ENCODE assay signal across 14 cellular contexts in the genomic region with DNA sequence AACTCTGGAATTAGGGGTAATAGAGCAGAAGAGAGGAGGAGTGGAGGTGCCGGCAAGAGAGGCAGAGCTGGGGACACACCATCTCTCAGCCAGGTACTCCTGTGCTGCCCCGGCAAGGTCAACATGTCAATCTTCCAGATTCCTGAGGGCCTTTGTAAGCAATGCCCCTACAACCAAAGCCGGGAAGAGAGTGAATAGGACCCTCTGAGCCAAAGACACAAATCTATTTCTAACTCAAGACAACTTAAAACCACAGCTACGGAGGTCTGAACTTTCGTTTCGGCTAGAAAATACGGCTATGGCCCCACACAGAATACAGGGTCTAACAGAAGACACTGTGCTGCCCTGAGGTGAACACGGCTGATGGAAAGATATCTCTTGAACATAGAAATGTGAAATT.
DNase-seq lines count a peak whose midpoint lies in the region; ATAC-seq and TF ChIP-seq lines count a peak whose summit lies in the region.
"Had no signal": no experiment of that assay in that cellular context is flagged by ENCODE, and none has a peak within 500 bp of the region (broad histone marks: within the 10 kb centered on the region; RNA-seq: fewer than 3 reads in every experiment).

No MANE protein-coding gene starts in this region.

- H3K9me3 Mint-ChIP-seq in CD4-positive, CD25-positive, alpha-beta regulatory T cell = peaks cover 0 to 1% (median 0%) of the 10 kb centered on the region in 7 donors
- H3K9me3 Mint-ChIP-seq in brain = peaks cover 0 to 2% (median 0%) of the 10 kb centered on the region in 5 experiments
- no peaks in the 10 kb centered on the region for H3K9me3 Mint-ChIP-seq in nephron progenitor cell
- no peaks in the 10 kb centered on the region for H3K9me3 Mint-ChIP-seq in CD14-positive monocyte
- H3K9me3 Mint-ChIP-seq: HFFc6 had no signal

- no peaks in the 10 kb centered on the region for H3K9me3 ChIP-seq in CD4-positive, CD25-positive, alpha-beta regulatory T cell (ENCODE audit: control insufficient read depth in 2 of 2, low read length in 2 of 2)
- H3K9me3 ChIP-seq in Loucy (ENCODE audit: insufficient read depth, low read depth, low read length) = no peaks in the 10 kb centered on the region
- H3K9me3 ChIP-seq: lower lobe of right lung had no signal

- H3K27ac ChIP-seq in CD4-positive, CD25-positive, alpha-beta regulatory T cell (ENCODE audit: insufficient read depth, low read length, poor library complexity, severe bottlenecking) = peak overlapping the region; percentile 75
- H3K27ac ChIP-seq: C4-2B, lower lobe of right lung had no signal

- H3K4me1 Mint-ChIP-seq in CD4-positive, CD25-positive, alpha-beta regulatory T cell = peaks cover 31 to 94% (median 81%) of the 10 kb centered on the region in 4 donors
- H3K4me1 Mint-ChIP-seq in brain (peaks cover 75% of the 10 kb centered on the region), nephron progenitor cell (peaks cover 85% of the 10 kb centered on the region), CD14-positive monocyte (peaks cover 57% of the 10 kb centered on the region)

- H3K4me1 ChIP-seq in CD4-positive, CD25-positive, alpha-beta regulatory T cell (ENCODE audit: control insufficient read depth, insufficient read depth, low read length, poor library complexity, severe bottlenecking) = peaks cover 88% of the 10 kb centered on the region
- peaks cover 85% of the 10 kb centered on the region for H3K4me1 ChIP-seq in Loucy (ENCODE audit: insufficient read depth, low read length, poor library complexity, severe bottlenecking)

- DNase-seq in CD4-positive, CD25-positive, alpha-beta regulatory T cell = peak in 1 of 3 donors; percentile 60
- DNase-seq in nephron progenitor cell (no peak), CD14-positive monocyte (ENCODE audit: low spot score) (no peak)
- no peak for DNase-seq in stimulated activated CD4-positive, alpha-beta T cell treated with anti-CD3 and anti-CD28 coated beads, Interleukin-2, amount 100 ng/mL, for 48 hours
- DNase-seq: HFFc6, lower lobe of right lung, NCI-H69, right cardiac atrium, SW 1271 had no signal

- H4K20me1 ChIP-seq in Loucy (ENCODE audit: insufficient read depth, low read length, poor library complexity, severe bottlenecking) = no peaks in the 10 kb centered on the region

- no peak overlapping the region for H2AFZ ChIP-seq in Loucy (ENCODE audit: low read length)

- H3K79me2 ChIP-seq in Loucy (ENCODE audit: insufficient read depth, low read length) = peaks cover 93% of the 10 kb centered on the region

- H3K36me3 Mint-ChIP-seq in CD4-positive, CD25-positive, alpha-beta regulatory T cell = peaks cover 15% of the 10 kb centered on the region
- H3K36me3 Mint-ChIP-seq in brain (no peaks in the 10 kb centered on the region), nephron progenitor cell (ENCODE audit: low read depth) (peaks cover 12% of the 10 kb centered on the region), CD14-positive monocyte (peaks cover 12 to 14% of the 10 kb centered on the region in 2 donors)

- H3K27me3 Mint-ChIP-seq in CD4-positive, CD25-positive, alpha-beta regulatory T cell = peaks cover 4% of the 10 kb centered on the region
- H3K27me3 Mint-ChIP-seq in brain (peaks cover 3% of the 10 kb centered on the region), nephron progenitor cell (ENCODE audit: low read depth, poor library complexity) (no peaks in the 10 kb centered on the region), CD14-positive monocyte (ENCODE audit: low read depth in 3 of 3) (peaks cover 0 to 4% (median 0%) of the 10 kb centered on the region in 3 donors)

- TF ChIP-seq CTCF in Loucy (conservative IDR thresholded peaks at IDR 0.05; ENCODE audit: low read length) (no peak), brain (conservative IDR thresholded peaks at IDR 0.05) (no peak), nephron progenitor cell (IDR thresholded peaks at IDR 0.05) (no peak), CD14-positive monocyte (IDR thresholded peaks at IDR 0.05) (no peak)

- no peaks in the 10 kb centered on the region for H3K36me3 ChIP-seq in CD4-positive, CD25-positive, alpha-beta regulatory T cell (ENCODE audit: control insufficient read depth, insufficient read depth, low read length)
- H3K36me3 ChIP-seq in Loucy (ENCODE audit: insufficient read depth, low read length) = peaks cover 4% of the 10 kb centered on the region; the same call in 1 of the 2 replicates
- H3K36me3 ChIP-seq: lower lobe of right lung had no signal

- H3K9me2 ChIP-seq in Loucy (replicated peaks; ENCODE audit: low read depth, low read length) = no peaks in the 10 kb centered on the region

- H3K27ac Mint-ChIP-seq in CD4-positive, CD25-positive, alpha-beta regulatory T cell = peak overlapping the region; percentile 93 to 100 (median 99)
- H3K27ac Mint-ChIP-seq in brain (peak overlapping the region in 3 of 5 experiments; percentile 7 to 62 (median 35)), nephron progenitor cell (peak overlapping the region; percentile 70), CD14-positive monocyte (peak overlapping the region in 2 of 7 donors; percentile 6 to 41)
- H3K27ac Mint-ChIP-seq: HFFc6 had no signal

- peak overlapping the region; percentile 39 for H3K9ac ChIP-seq in Loucy (ENCODE audit: low read depth, low read length, poor library complexity, severe bottlenecking)

- no peaks in the 10 kb centered on the region for H3K27me3 ChIP-seq in CD4-positive, CD25-positive, alpha-beta regulatory T cell (ENCODE audit: control insufficient read depth, insufficient read depth, low read length)
- H3K27me3 ChIP-seq in Loucy (ENCODE audit: insufficient read depth, low read length, poor library complexity, severe bottlenecking) = no peaks in the 10 kb centered on the region

- peak overlapping the region; percentile 15 for H3K4me2 ChIP-seq in Loucy (ENCODE audit: low read depth, low read length, poor library complexity, severe bottlenecking)

- intact Hi-C loops in CD14-positive monocyte (cut with micrococcal nuclease) = loop anchor here in 1 of 2 donors (5.0 to 10.0 kb wide), 2 partner anchors 42 to 66 kb away; a partner anchor contains a TSS

- peak overlapping the region; percentile 75 to 96 (median 88) for H3K4me3 Mint-ChIP-seq in CD4-positive, CD25-positive, alpha-beta regulatory T cell
- H3K4me3 Mint-ChIP-seq in brain (no peak overlapping the region), nephron progenitor cell (no peak overlapping the region), CD14-positive monocyte (peak overlapping the region in 1 of 2 donors; percentile 52)
- H3K4me3 Mint-ChIP-seq: HFFc6 had no signal

- peaks cover 13% of the 10 kb centered on the region for H3F3A ChIP-seq in Loucy (ENCODE audit: low read depth)

- peak overlapping the region; percentile 81 for H3K4me3 ChIP-seq in CD4-positive, CD25-positive, alpha-beta regulatory T cell (ENCODE audit: low read depth, low read length)
- H3K4me3 ChIP-seq in Loucy (ENCODE audit: low read length, poor library complexity, severe bottlenecking) = no peak overlapping the region
- H3K4me3 ChIP-seq: lower lobe of right lung had no signal

- no peak for ATAC-seq in CD4-positive, CD25-positive, alpha-beta regulatory T cell (ENCODE audit: low read depth in 2 of 2)
- ATAC-seq in GM21529 (IDR thresholded peaks at IDR 0.05; ENCODE audit: unreplicated experiment) (no peak), HG03280 (IDR thresholded peaks at IDR 0.05; ENCODE audit: unreplicated experiment) (no peak)
- ATAC-seq: lower lobe of right lung, right cardiac atrium had no signal

Comparison
In these comparisons a context has a peak if more than half of its experiments do, and no peak if none do; other contexts are left out.
1. H3K4me3 Mint-ChIP-seq: peak in CD4-positive, CD25-positive, alpha-beta regulatory T cell (4 of 4); none in brain (0 of 5) and nephron progenitor cell (single experiment).